12 cellular contexts compared by ENCODE assay signal in genomic region chr6:166573456-166574216, GRCh38.
"Had no signal": no experiment of that assay in that cellular context is flagged by ENCODE, and none has a peak within 500 bp of the region (broad histone marks: within the 10 kb centered on the region; RNA-seq: fewer than 3 reads in every experiment).

No MANE protein-coding gene starts in this region.

- H3K4me2 ChIP-seq: hepatocyte had no signal

- H3K9me3 Mint-ChIP-seq: natural killer cell treated with Interleukin-12 subunit alpha and Interleukin-12 subunit beta and Interleukin-15 and Interleukin-18, amount 100 ng/mL, for 72 hours had no signal

- H3K27ac ChIP-seq: hepatocyte, VCaP had no signal

- ATAC-seq: activated CD4-positive, alpha-beta T cell treated with anti-CD3 and anti-CD28 coated beads for 36 hours; activated naive CD4-positive, alpha-beta T cell treated with anti-CD3 and anti-CD28 coated beads, Interleukin-2, amount 50 U/mL, for 72 hours; activated T-cell treated with anti-CD3 and anti-CD28 coated beads, Interleukin-2, amount 50 U/mL, for 72 hours; esophagus mucosa; stimulated activated naive CD8-positive, alpha-beta T cell treated with anti-CD3 and anti-CD28 coated beads, Interleukin-15, amount 100 ng/mL, for 72 hours had no signal

- H2AFZ ChIP-seq: hepatocyte had no signal

- H3K4me3 ChIP-seq: hepatocyte had no signal

- H3K4me1 Mint-ChIP-seq: activated CD4-positive, alpha-beta T cell treated with anti-CD3 and anti-CD28 coated beads for 36 hours; stimulated activated naive CD8-positive, alpha-beta T cell treated with anti-CD3 and anti-CD28 coated beads, Interleukin-15, amount 100 ng/mL, for 72 hours had no signal

- H3K27ac Mint-ChIP-seq: activated CD4-positive, alpha-beta memory T cell treated with anti-CD3 and anti-CD28 coated beads for 36 hours; activated CD4-positive, alpha-beta T cell treated with anti-CD3 and anti-CD28 coated beads for 36 hours; activated naive CD4-positive, alpha-beta T cell treated with anti-CD3 and anti-CD28 coated beads, Interleukin-2, amount 50 U/mL, for 72 hours; activated T-cell treated with anti-CD3 and anti-CD28 coated beads, Interleukin-2, amount 50 U/mL, for 72 hours; natural killer cell treated with Interleukin-12 subunit alpha and Interleukin-12 subunit beta and Interleukin-15 and Interleukin-18, amount 100 ng/mL, for 72 hours; stimulated activated naive CD8-positive, alpha-beta T cell treated with anti-CD3 and anti-CD28 coated beads, Interleukin-15, amount 100 ng/mL, for 72 hours had no signal

- H3K27me3 Mint-ChIP-seq: activated CD4-positive, alpha-beta memory T cell treated with anti-CD3 and anti-CD28 coated beads for 36 hours; activated CD4-positive, alpha-beta T cell treated with anti-CD3 and anti-CD28 coated beads for 36 hours; stimulated activated naive CD8-positive, alpha-beta T cell treated with anti-CD3 and anti-CD28 coated beads, Interleukin-15, amount 100 ng/mL, for 72 hours had no signal

- H3K4me3 Mint-ChIP-seq: activated CD4-positive, alpha-beta memory T cell treated with anti-CD3 and anti-CD28 coated beads for 36 hours; activated CD4-positive, alpha-beta T cell treated with anti-CD3 and anti-CD28 coated beads for 36 hours; activated T-cell treated with anti-CD3 and anti-CD28 coated beads, Interleukin-2, amount 50 U/mL, for 72 hours; natural killer cell treated with Interleukin-12 subunit alpha and Interleukin-12 subunit beta and Interleukin-15 and Interleukin-18, amount 100 ng/mL, for 72 hours; stimulated activated naive CD8-positive, alpha-beta T cell treated with anti-CD3 and anti-CD28 coated beads, Interleukin-15, amount 100 ng/mL, for 72 hours had no signal

- H3K27me3 ChIP-seq: hepatocyte had no signal

- DNase-seq: activated CD4-positive, alpha-beta memory T cell treated with anti-CD3 and anti-CD28 coated beads for 36 hours; activated CD4-positive, alpha-beta T cell treated with anti-CD3 and anti-CD28 coated beads for 36 hours; activated gamma-delta T cell; activated T-cell treated with anti-CD3 and anti-CD28 coated beads, Interleukin-2, amount 50 U/mL, for 72 hours; left ventricle myocardium superior; stimulated activated naive CD8-positive, alpha-beta T cell treated with anti-CD3 and anti-CD28 coated beads, Interleukin-15, amount 100 ng/mL, for 72 hours; T-helper 1 cell had no signal
